In the genomic region with DNA sequence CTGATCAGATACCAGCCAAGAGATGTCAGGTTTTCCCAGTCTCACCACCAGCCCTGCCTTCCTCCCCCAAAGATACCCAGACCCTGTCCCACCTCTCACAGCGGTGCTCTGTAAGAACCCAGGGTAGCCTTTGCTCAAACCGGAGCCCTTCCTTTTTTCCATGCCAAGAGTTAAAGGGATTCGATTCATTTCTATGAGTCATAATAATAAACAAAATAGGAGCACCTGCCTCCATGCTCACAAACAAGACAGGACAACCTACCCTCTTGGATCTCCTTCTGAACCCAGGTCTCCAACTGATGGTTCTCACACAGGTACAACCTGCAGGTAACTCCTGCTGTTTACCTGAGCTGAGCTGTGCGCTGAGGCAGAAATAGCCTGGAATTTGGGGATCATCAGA, we compare ENCODE assay signal across 15 cellular contexts. TPM values are rescaled to one million over a fixed set of nuclear protein-coding genes. Genes with fewer than 3 reads are reported as not detected.
DNase-seq lines count a peak whose midpoint lies in the region; ATAC-seq, FAIRE-seq and TF ChIP-seq lines count a peak whose summit lies in the region.
"Had no signal": no experiment of that assay in that cellular context is flagged by ENCODE, and none has a peak within 500 bp of the region (broad histone marks: within the 10 kb centered on the region; RNA-seq: fewer than 3 reads in every experiment).

No MANE protein-coding gene starts in this region.

- H3K4me3 Mint-ChIP-seq in GM23338 (no peak overlapping the region), neural progenitor cell (peak overlapping the region; percentile 77)
- H3K4me3 Mint-ChIP-seq: CD8-positive, alpha-beta T cell had no signal

- H3K9me3 ChIP-seq in MM.1S (replicated peaks; ENCODE audit: insufficient read depth, low read length) (no peaks in the 10 kb centered on the region), ectodermal cell (ENCODE audit: control insufficient read depth, low read length) (no peaks in the 10 kb centered on the region), neural progenitor cell (ENCODE audit: low read depth) (no peaks in the 10 kb centered on the region), pancreas (no peaks in the 10 kb centered on the region)
- H3K9me3 ChIP-seq: BE2C, SK-N-SH had no signal

- ATAC-seq in GM23338, result no peak
- no peak for ATAC-seq in pancreas

- H3K36me3 Mint-ChIP-seq in GM23338 (ENCODE audit: low read depth) (no peaks in the 10 kb centered on the region), neural progenitor cell (no peaks in the 10 kb centered on the region)
- H3K36me3 Mint-ChIP-seq: CD8-positive, alpha-beta T cell had no signal

- intact Hi-C loops in pancreas (cut with DNase I), result loop anchor here in 2 of 3 donors (10.0 kb wide), 4 partner anchors 85 to 265 kb away; a partner anchor contains a TSS

- H3K27me3 Mint-ChIP-seq in GM23338 (ENCODE audit: insufficient read depth, low read depth, poor library complexity) (peaks cover 19% of the 10 kb centered on the region), neural progenitor cell (ENCODE audit: insufficient read depth, low read depth) (peaks cover 22% of the 10 kb centered on the region)

- H3K4me1 Mint-ChIP-seq in GM23338 (peaks cover 47% of the 10 kb centered on the region), neural progenitor cell (peaks cover 81% of the 10 kb centered on the region)

- H3K27me3 ChIP-seq in GM23338 (ENCODE audit: insufficient read depth) (no peaks in the 10 kb centered on the region), MM.1S (replicated peaks; ENCODE audit: insufficient read depth, low read length) (no peaks in the 10 kb centered on the region), ectodermal cell (ENCODE audit: control insufficient read depth, insufficient read depth, low read length, poor library complexity, severe bottlenecking) (no peaks in the 10 kb centered on the region), neural progenitor cell (no peaks in the 10 kb centered on the region), pancreas (no peaks in the 10 kb centered on the region)
- H3K27me3 ChIP-seq: BE2C had no signal

- no peaks in the 10 kb centered on the region for H3K9me3 Mint-ChIP-seq in GM23338
- no peaks in the 10 kb centered on the region for H3K9me3 Mint-ChIP-seq in neural progenitor cell
- H3K9me3 Mint-ChIP-seq: CD8-positive, alpha-beta T cell had no signal

- H3K9me2 ChIP-seq in GM23338 (ENCODE audit: insufficient read depth) (peaks cover 9% of the 10 kb centered on the region), MM.1S (replicated peaks; ENCODE audit: insufficient read depth, low read length) (no peaks in the 10 kb centered on the region)
- H3K9me2 ChIP-seq: SK-N-SH had no signal

- no peaks in the 10 kb centered on the region for H3F3A ChIP-seq in GM23338 (replicated peaks; ENCODE audit: low read depth)
- no peaks in the 10 kb centered on the region for H3F3A ChIP-seq in MM.1S (ENCODE audit: insufficient read depth, low read length)
- peaks cover 54% of the 10 kb centered on the region for H3F3A ChIP-seq in neural progenitor cell (ENCODE audit: low read depth)

- H4K20me1 ChIP-seq in GM23338 (replicated peaks; ENCODE audit: insufficient read depth), result no peaks in the 10 kb centered on the region
- H4K20me1 ChIP-seq in MM.1S (ENCODE audit: insufficient read depth, low read length), result no peaks in the 10 kb centered on the region
- H4K20me1 ChIP-seq in neural progenitor cell (ENCODE audit: low read depth), result no peaks in the 10 kb centered on the region

- H3K27ac Mint-ChIP-seq in GM23338, result peak overlapping the region; percentile 71; the same call in 1 of the 2 replicates
- H3K27ac Mint-ChIP-seq in neural progenitor cell, result peak overlapping the region; percentile 96
- H3K27ac Mint-ChIP-seq: CD8-positive, alpha-beta T cell had no signal

- H3K36me3 ChIP-seq in GM23338 (ENCODE audit: insufficient read depth), result no peaks in the 10 kb centered on the region
- H3K36me3 ChIP-seq in MM.1S (replicated peaks; ENCODE audit: insufficient read depth, low read length), result no peaks in the 10 kb centered on the region
- H3K36me3 ChIP-seq in ectodermal cell (ENCODE audit: control insufficient read depth, insufficient read depth, low read length), result no peaks in the 10 kb centered on the region
- no peaks in the 10 kb centered on the region for H3K36me3 ChIP-seq in neural progenitor cell
- H3K36me3 ChIP-seq in pancreas, result no peaks in the 10 kb centered on the region
- H3K36me3 ChIP-seq: BE2C had no signal

- WGBS in ectodermal cell, 2 experiments, result 50 to 57% methylated on average over 4 of the region's 4 CpGs
- WGBS in pancreas, 2 donors, result 53 to 68% methylated on average over 4 of the region's 4 CpGs

- DNase-seq in GM23338 (ENCODE audit: low spot score), result no peak
- no peak for DNase-seq in MM.1S
- DNase-seq in neural progenitor cell (ENCODE audit: low spot score), result no peak
- DNase-seq in pancreas, result no peak
- DNase-seq in NCI-H1694 treated with DMSO at 0.1 percent for 48 hours (lab: John Stamatoyannopoulos, UW), result no peak
- DNase-seq in DMS 273 treated with DMSO at 0.1 percent for 48 hours (lab: John Stamatoyannopoulos, UW), result no peak

- peaks cover 29% of the 10 kb centered on the region for H3K4me1 ChIP-seq in GM23338 (ENCODE audit: insufficient read depth)
- H3K4me1 ChIP-seq in MM.1S (ENCODE audit: low read length), result no peaks in the 10 kb centered on the region
- H3K4me1 ChIP-seq in ectodermal cell (ENCODE audit: control insufficient read depth, insufficient read depth, low read length), result peaks cover 56% of the 10 kb centered on the region
- peaks cover 84% of the 10 kb centered on the region for H3K4me1 ChIP-seq in neural progenitor cell
- H3K4me1 ChIP-seq in pancreas, result no peaks in the 10 kb centered on the region
- H3K4me1 ChIP-seq: BE2C had no signal

- TF ChIP-seq CTCF in GM23338 (conservative IDR thresholded peaks at IDR 0.05; ENCODE audit: low read depth in 2 of 2) (no peak), MM.1S (IDR thresholded peaks at IDR 0.05; ENCODE audit: low read length) (no peak), neural progenitor cell (IDR thresholded peaks at IDR 0.05) (no peak), pancreas (IDR thresholded peaks at IDR 0.05) (no peak)

- no peak overlapping the region for H3K27ac ChIP-seq in GM23338 (ENCODE audit: low read depth)
- no peak overlapping the region for H3K27ac ChIP-seq in MM.1S (ENCODE audit: low read length)
- peak overlapping the region; percentile 74 for H3K27ac ChIP-seq in ectodermal cell (ENCODE audit: insufficient read depth, low read depth, low read length, poor library complexity, severe bottlenecking)
- peak overlapping the region; percentile 78 for H3K27ac ChIP-seq in neural progenitor cell
- no peak overlapping the region for H3K27ac ChIP-seq in pancreas

- no peaks in the 10 kb centered on the region for H3K79me2 ChIP-seq in GM23338 (replicated peaks; ENCODE audit: insufficient read depth)
- H3K79me2 ChIP-seq in MM.1S (ENCODE audit: low read length), result no peaks in the 10 kb centered on the region
- no peaks in the 10 kb centered on the region for H3K79me2 ChIP-seq in neural progenitor cell (ENCODE audit: low read depth)

- no peak for FAIRE-seq in pancreas (lab: Jason Lieb, UNC)
- FAIRE-seq: D721Med had no signal

- H3K9ac ChIP-seq in MM.1S (ENCODE audit: low read length) (no peak overlapping the region), neural progenitor cell (no peak overlapping the region)
- H3K9ac ChIP-seq: SK-N-SH had no signal

- H3K4me2 ChIP-seq in GM23338 (peak overlapping the region; percentile 60; the same call in 1 of the 2 replicates), MM.1S (ENCODE audit: low read depth, low read length) (no peak overlapping the region), neural progenitor cell (peak overlapping the region; percentile 58)
- H3K4me2 ChIP-seq: SK-N-SH had no signal

- H3K4me3 ChIP-seq in GM23338 (no peak overlapping the region), MM.1S (ENCODE audit: low read length) (no peak overlapping the region), ectodermal cell (ENCODE audit: insufficient read depth, low read depth, low read length) (no peak overlapping the region), neural progenitor cell (no peak overlapping the region), pancreas (no peak overlapping the region)

- H2AFZ ChIP-seq in GM23338, result peak overlapping the region; percentile 60
- peak overlapping the region; percentile 41; the same call in 1 of the 2 replicates for H2AFZ ChIP-seq in MM.1S (ENCODE audit: low read length)
- H2AFZ ChIP-seq in neural progenitor cell (replicated peaks), result no peak overlapping the region

RNA-seq across cellular contexts. Expression of a gene that starts 5.9 kb away (rescaled TPM):
- 17.7 and 18.3 TPM in 2 replicates for total RNA-seq in GM23338 (2014; rRNA removed; shearing (Covaris generic))
- polyA plus RNA-seq in GM23338 (2016; fragmentation: Nextera tagmentation; extraction: Ambion mirVana) (4.9 and 5.2 TPM in 2 replicates), pancreas (1 to 10 TPM in 1 of 2 donors, under 1 TPM in 1; 0.89 to 1.6 TPM)
- 233 TPM for polyA plus RNA-seq in ectodermal cell (2013, experiment 1 of 4)
- 231 TPM for polyA plus RNA-seq in ectodermal cell (2013, experiment 2 of 4)
- polyA plus RNA-seq in ectodermal cell (2013, experiment 3 of 4), result 158 TPM
- polyA plus RNA-seq in ectodermal cell (2013, experiment 4 of 4), result 174 TPM
- total RNA-seq in neural progenitor cell (ENCODE audit: low replicate concordance) (88.6 and 154 TPM in 2 replicates), pancreas (1 to 10 TPM in 1 of 6 donors, under 1 TPM in 5; 0.34 to 2.7 (median 0.45) TPM)
- total RNA-seq: CD8-positive, alpha-beta T cell; Daoy had no signal

RNA-seq across cellular contexts. Expression of a gene that starts 11.3 kb away (rescaled TPM):
- 111 and 120 TPM in 2 replicates for total RNA-seq in GM23338 (2014; rRNA removed; shearing (Covaris generic))
- polyA plus RNA-seq in GM23338 (2016; fragmentation: Nextera tagmentation; extraction: Ambion mirVana) (38.4 and 41.5 TPM in 2 replicates), pancreas (10 to 100 TPM; 24.7 TPM)
- polyA plus RNA-seq in ectodermal cell (2013, experiment 1 of 4), result 16.7 TPM
- 18.6 TPM for polyA plus RNA-seq in ectodermal cell (2013, experiment 2 of 4)
- 15.9 TPM for polyA plus RNA-seq in ectodermal cell (2013, experiment 3 of 4)
- 19.0 TPM for polyA plus RNA-seq in ectodermal cell (2013, experiment 4 of 4)
- total RNA-seq in neural progenitor cell (ENCODE audit: low replicate concordance) (9.4 and 23.4 TPM in 2 replicates), pancreas (10 to 100 TPM; 12.9 to 24.5 (median 16.5) TPM)

RNA-seq across cellular contexts. Expression of a gene that starts 28.3 kb away (rescaled TPM):
- 0.08 and 0.24 TPM in 2 replicates for total RNA-seq in GM23338 (2014; rRNA removed; shearing (Covaris generic))
- 0.26 and 0.34 TPM in 2 replicates for polyA plus RNA-seq in GM23338 (2016; fragmentation: Nextera tagmentation; extraction: Ambion mirVana)
- polyA plus RNA-seq in ectodermal cell (2013, experiment 1 of 4), result not detected
- polyA plus RNA-seq in ectodermal cell (2013, experiment 2 of 4), result not detected
- polyA plus RNA-seq in ectodermal cell (2013, experiment 3 of 4), result not detected
- polyA plus RNA-seq in ectodermal cell (2013, experiment 4 of 4), result 0.08 TPM
- 0.09 TPM in 2 replicates for total RNA-seq in neural progenitor cell (ENCODE audit: low replicate concordance)
- not detected for total RNA-seq in pancreas
- polyA plus RNA-seq in pancreas, result under 1 TPM; 0.02 to 0.04 TPM
- total RNA-seq: CD8-positive, alpha-beta T cell; Daoy; H7; Right ventricle myocardium superior had no signal
- polyA plus RNA-seq: AG04450 had no signal

RNA-seq across cellular contexts. Expression of a gene that starts 39.7 kb away (rescaled TPM):
- 1.6 and 2.8 TPM in 2 replicates for total RNA-seq in GM23338 (2014; rRNA removed; shearing (Covaris generic))
- polyA plus RNA-seq in GM23338 (2016; fragmentation: Nextera tagmentation; extraction: Ambion mirVana), result 1.2 and 1.4 TPM in 2 replicates
- not detected for polyA plus RNA-seq in ectodermal cell (2013, experiment 1 of 4)
- polyA plus RNA-seq in ectodermal cell (2013, experiment 2 of 4), result 0.09 TPM
- 0.16 TPM for polyA plus RNA-seq in ectodermal cell (2013, experiment 3 of 4)
- polyA plus RNA-seq in ectodermal cell (2013, experiment 4 of 4), result 0.08 TPM
- 0.15 TPM in 1 of 2 replicates, not detected in the other for total RNA-seq in neural progenitor cell (ENCODE audit: low replicate concordance)
- under 1 TPM in 2 of 6 donors, not detected in 4; 0.08 to 0.09 TPM for total RNA-seq in pancreas
- polyA plus RNA-seq in pancreas, result under 1 TPM in 1 of 2 donors, not detected in 1; 0.05 TPM
- total RNA-seq: CD8-positive, alpha-beta T cell; H7 had no signal
- polyA plus RNA-seq: AG04450, SK-N-SH had no signal

RNA-seq across cellular contexts. Expression of a gene that starts 41.7 kb away (rescaled TPM):
- total RNA-seq in GM23338 (2014; rRNA removed; shearing (Covaris generic)), result 0.23 and 0.63 TPM in 2 replicates
- polyA plus RNA-seq in GM23338 (2016; fragmentation: Nextera tagmentation; extraction: Ambion mirVana), result 0.27 and 0.43 TPM in 2 replicates
- polyA plus RNA-seq in ectodermal cell (2013, experiment 1 of 4), result 0.93 TPM
- 1.0 TPM for polyA plus RNA-seq in ectodermal cell (2013, experiment 2 of 4)
- 0.85 TPM for polyA plus RNA-seq in ectodermal cell (2013, experiment 3 of 4)
- polyA plus RNA-seq in ectodermal cell (2013, experiment 4 of 4), result 1.1 TPM
- 0.17 and 0.62 TPM in 2 replicates for total RNA-seq in neural progenitor cell (ENCODE audit: low replicate concordance)
- not detected for total RNA-seq in pancreas
- polyA plus RNA-seq in pancreas, result not detected
- total RNA-seq: CD8-positive, alpha-beta T cell; Daoy had no signal
- polyA plus RNA-seq: AG04450, SK-N-SH had no signal

Comparison
In these comparisons a context has a peak if more than half of its experiments do, and no peak if none do; other contexts are left out.
1. H3K27ac ChIP-seq: peak in ectodermal cell (single experiment) and neural progenitor cell (single experiment); none in GM23338 (single experiment), MM.1S (single experiment) and pancreas (0 of 4).